8 cellular contexts compared by ENCODE assay signal in genomic region chr5:89343666-89344065, GRCh38.
DNase-seq lines count a peak whose midpoint lies in the region; ATAC-seq and TF ChIP-seq lines count a peak whose summit lies in the region.

No MANE protein-coding gene starts in this region.

- H3K4me3 Mint-ChIP-seq in WTC11, result no peak overlapping the region
- no peak overlapping the region for H3K4me3 Mint-ChIP-seq in effector memory CD8-positive, alpha-beta T cell

- H3K36me3 Mint-ChIP-seq in WTC11, result no peaks in the 10 kb centered on the region
- no peaks in the 10 kb centered on the region for H3K36me3 Mint-ChIP-seq in effector memory CD8-positive, alpha-beta T cell (ENCODE audit: insufficient read depth)

- peak; percentile 19 for DNase-seq in colonic mucosa
- DNase-seq in EL, result no peak
- no peak for DNase-seq in NCI-H2171 treated with DMSO at 0.1 percent for 48 hours (lab: John Stamatoyannopoulos, UW)
- DNase-seq in WTC11 (ENCODE audit: low spot score), result no peak
- no peak for DNase-seq in effector memory CD8-positive, alpha-beta T cell

- no peak overlapping the region for H3K27ac Mint-ChIP-seq in WTC11
- H3K27ac Mint-ChIP-seq in effector memory CD8-positive, alpha-beta T cell, result no peak overlapping the region

- H3K27ac ChIP-seq in KMS-11 (peak overlapping the region; percentile 70), colonic mucosa (no peak overlapping the region)

- TF ChIP-seq CTCF in KMS-11 (conservative IDR thresholded peaks at IDR 0.05; ENCODE audit: low read depth, low read length) (no peak), colonic mucosa (IDR thresholded peaks at IDR 0.05) (no peak), WTC11 (IDR thresholded peaks at IDR 0.05) (no peak)

- no peaks in the 10 kb centered on the region for H3K9me3 ChIP-seq in colonic mucosa

- CTCF ChIA-PET in WTC11 (lab: Charles Lee), result no interaction called here

- H3K9ac ChIP-seq in KMS-11 (no peak overlapping the region), colonic mucosa (ENCODE audit: low read depth in 2 of 2, low read length in 2 of 2) (no peak overlapping the region)

- H3K4me1 ChIP-seq in KMS-11 (ENCODE audit: low read depth, poor library complexity, severe bottlenecking) (peaks cover 87% of the 10 kb centered on the region), colonic mucosa (no peaks in the 10 kb centered on the region)

- no peak overlapping the region for H3K4me3 ChIP-seq in KMS-11 (IDR thresholded peaks at IDR 0.05; ENCODE audit: insufficient read depth, low read depth, low read length)
- no peak overlapping the region for H3K4me3 ChIP-seq in colonic mucosa

- H4K20me1 ChIP-seq in KMS-11 (ENCODE audit: insufficient read depth), result no peaks in the 10 kb centered on the region

- POLR2A ChIA-PET in WTC11 (lab: Charles Lee), result no interaction called here

- intact Hi-C loops in colonic mucosa (cut with DNase I), result no loop called here

- H3K27me3 ChIP-seq in KMS-11 (ENCODE audit: insufficient read depth, low read depth) (no peaks in the 10 kb centered on the region), colonic mucosa (no peaks in the 10 kb centered on the region)

- no peaks in the 10 kb centered on the region for H3K79me2 ChIP-seq in KMS-11 (ENCODE audit: insufficient read depth, low read depth)

- peak overlapping the region; percentile 95 for H3K4me2 ChIP-seq in KMS-11

- peaks cover 10% of the 10 kb centered on the region for H3K4me1 Mint-ChIP-seq in WTC11
- no peaks in the 10 kb centered on the region for H3K4me1 Mint-ChIP-seq in effector memory CD8-positive, alpha-beta T cell (ENCODE audit: low read depth in 2 of 2)

- peak; percentile 86 for ATAC-seq in GM18505 (IDR thresholded peaks at IDR 0.05; ENCODE audit: unreplicated experiment)
- peak; percentile 89 for ATAC-seq in GM21576 (IDR thresholded peaks at IDR 0.05; ENCODE audit: unreplicated experiment)
- ATAC-seq in WTC11, result no peak
- ATAC-seq in effector memory CD8-positive, alpha-beta T cell (replicated peaks), result no peak

- no peaks in the 10 kb centered on the region for H3K36me3 ChIP-seq in KMS-11 (ENCODE audit: insufficient read depth)
- H3K36me3 ChIP-seq in colonic mucosa, result no peaks in the 10 kb centered on the region

- H3K9me3 Mint-ChIP-seq in WTC11, result no peaks in the 10 kb centered on the region
- peaks cover 5 to 7% of the 10 kb centered on the region in 2 donors for H3K9me3 Mint-ChIP-seq in effector memory CD8-positive, alpha-beta T cell

- H3K27me3 Mint-ChIP-seq in WTC11 (ENCODE audit: low read depth), result no peaks in the 10 kb centered on the region
- H3K27me3 Mint-ChIP-seq in effector memory CD8-positive, alpha-beta T cell, result no peaks in the 10 kb centered on the region

- H2AFZ ChIP-seq in KMS-11 (ENCODE audit: low read depth), result no peak overlapping the region

- TF ChIP-seq POLR2A in GM18505 (IDR thresholded peaks at IDR 0.05; ENCODE audit: borderline replicate concordance, extremely low read depth, insufficient read depth, insufficient read length), result no peak

TF ChIP-seq in WTC11, 78 proteins besides CTCF, POLR2A, EP300 and RAD21:
- TF ChIP-seq ZNF512 (CRISPR knock-in tag; IDR thresholded peaks at IDR 0.05; ENCODE audit: borderline replicate concordance), result no peak

Comparison
In these comparisons a context has a peak if more than half of its experiments do, and no peak if none do; other contexts are left out.
1. ATAC-seq: peak in GM18505 (single experiment) and GM21576 (single experiment); none in WTC11 (single experiment) and effector memory CD8-positive, alpha-beta T cell (single experiment).